In the genomic region with DNA sequence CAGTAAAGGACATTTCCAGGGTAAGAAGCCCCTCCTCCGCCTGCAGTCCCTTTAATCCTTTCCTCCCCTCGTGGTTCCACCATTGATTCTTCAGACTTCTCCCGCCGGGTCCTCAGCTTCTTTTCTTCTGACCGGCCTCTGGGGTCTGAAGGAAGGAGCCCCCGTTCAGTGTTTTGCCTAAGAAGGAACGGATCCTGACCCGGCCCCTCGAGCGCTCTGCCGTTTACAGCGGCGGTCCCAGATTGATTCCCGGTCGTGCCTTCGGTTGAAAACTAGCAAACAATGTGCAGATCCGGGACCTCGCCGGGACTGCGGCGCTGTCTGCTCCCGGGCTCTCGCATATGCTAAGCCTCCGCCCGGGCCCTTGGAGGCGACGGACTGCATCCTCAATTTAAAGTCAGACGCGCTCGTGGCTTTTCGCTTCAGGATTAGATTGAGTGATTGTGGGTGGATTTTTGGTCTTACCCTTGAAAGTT, we compare ENCODE assay signal across 8 cellular contexts. TPM values are rescaled to one million over a fixed set of nuclear protein-coding genes. Genes with fewer than 3 reads are reported as not detected.
A peak's percentile ranks its signal among the peaks of the same experiment; 100 is the strongest.
DNase-seq lines count a peak whose midpoint lies in the region; ATAC-seq and TF ChIP-seq lines count a peak whose summit lies in the region.

No MANE protein-coding gene starts in this region.

- no peaks in the 10 kb centered on the region for H3K9me3 ChIP-seq in mononuclear cell (ENCODE audit: low read depth, low read length)

- H3K27me3 ChIP-seq in mononuclear cell (ENCODE audit: insufficient read depth, low read length) = no peaks in the 10 kb centered on the region

- TF ChIP-seq CTCF in epithelial cell of proximal tubule (conservative IDR thresholded peaks at IDR 0.05; ENCODE audit: low read depth, low read length) = no peak

- H3K4me3 ChIP-seq in epithelial cell of proximal tubule (ENCODE audit: low read depth, low read length) (peak overlapping the region; percentile 95), mononuclear cell (ENCODE audit: low read length) (peak overlapping the region; percentile 90)

- DNase-seq in DMS53 treated with DMSO at 0.1 percent for 48 hours (lab: John Stamatoyannopoulos, UW; ENCODE audit: unreplicated experiment) (peak; percentile 85), NCI-H774 (lab: John Stamatoyannopoulos, UW) (peak; percentile 24), activated T-cell treated with anti-CD3 and anti-CD28 coated beads for 24 hours (ENCODE audit: low read depth) (peak; percentile 43), epithelial cell of proximal tubule (ENCODE audit: low read depth) (no peak)
- DNase-seq in stimulated activated CD8-positive, alpha-beta memory T cell treated with anti-CD3 and anti-CD28 coated beads, Interleukin-4, amount 100 ng/mL, for 48 hours = peak; percentile 72

- ATAC-seq in HG02840 (IDR thresholded peaks at IDR 0.05; ENCODE audit: low FRiP score, unreplicated experiment) (peak; percentile 4), GM18870 (IDR thresholded peaks at IDR 0.05; ENCODE audit: unreplicated experiment) (no peak)

- peaks cover 45% of the 10 kb centered on the region for H3K4me1 ChIP-seq in mononuclear cell (ENCODE audit: insufficient read depth, low read length)

RNA-seq across cellular contexts. Expression of a gene that starts 0.5 kb away (rescaled TPM):
- total RNA-seq in epithelial cell of proximal tubule (52.1 and 60.5 TPM in 2 replicates), mononuclear cell (75.4 TPM)

RNA-seq across cellular contexts. Expression of a gene that starts 0.6 kb away (rescaled TPM):
- total RNA-seq in epithelial cell of proximal tubule (8.0 and 12.8 TPM in 2 replicates), mononuclear cell (9.7 TPM)

RNA-seq across cellular contexts. Expression of a gene that starts 57.3 kb away (rescaled TPM):
- total RNA-seq in epithelial cell of proximal tubule = 0.63 and 1.2 TPM in 2 replicates
- 0.94 TPM for total RNA-seq in mononuclear cell
